Comparison of ENCODE assay signal across 14 cellular contexts in the genomic region with DNA sequence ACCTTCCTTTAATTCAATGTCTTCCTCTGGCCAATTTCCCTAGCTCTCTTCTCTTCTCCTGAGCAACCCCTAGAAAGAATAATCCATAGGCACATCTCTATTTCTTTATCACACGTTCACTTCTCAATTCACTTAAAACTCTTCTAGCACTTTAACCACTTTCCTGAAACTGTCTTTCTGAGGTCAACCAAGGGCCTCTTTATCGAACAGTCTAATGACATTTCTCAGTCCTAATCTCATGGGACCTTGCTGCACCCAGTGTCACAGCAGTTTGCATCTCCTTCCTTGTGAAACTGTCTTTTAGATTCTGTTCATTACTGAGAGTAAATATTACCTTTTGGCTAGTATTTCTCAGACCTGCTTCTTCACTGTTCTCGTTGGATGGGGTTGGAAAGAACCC.
DNase-seq lines count a peak whose midpoint lies in the region; ATAC-seq, FAIRE-seq and TF ChIP-seq lines count a peak whose summit lies in the region.
"Had no signal": no experiment of that assay in that cellular context is flagged by ENCODE, and none has a peak within 500 bp of the region (broad histone marks: within the 10 kb centered on the region; RNA-seq: fewer than 3 reads in every experiment).

No MANE protein-coding gene starts in this region.

- peak; percentile 7 for FAIRE-seq in GM12878 (lab: Jason Lieb, UNC)
- FAIRE-seq: astrocyte, endothelial cell of umbilical vein had no signal

- H3K9ac ChIP-seq in GM12878 (ENCODE audit: control insufficient read depth, insufficient read depth, low read length), result no peak overlapping the region

- DNase-seq in GM12878 (ENCODE audit: low read depth, low spot score) (peak; percentile 8), NCI-H2227 treated with DMSO at 0.1 percent for 48 hours (lab: John Stamatoyannopoulos, UW) (no peak), spleen (no peak), left lobe of liver (ENCODE audit: low spot score) (no peak)
- DNase-seq in effector memory CD4-positive, alpha-beta T cell, result no peak
- DNase-seq: Caco-2; NCI-H446 treated with DMSO at 0.1 percent for 48 hours; stimulated activated CD8-positive, alpha-beta memory T cell treated with anti-CD3 and anti-CD28 coated beads, Interleukin-4, amount 100 ng/mL, for 48 hours had no signal

- no peak for TF ChIP-seq RAD21 in GM12878 (IDR thresholded peaks at IDR 0.05; ENCODE audit: insufficient read depth, low read depth, low read length)

- H3K4me3 ChIP-seq in GM12878, result no peak overlapping the region
- H3K4me3 ChIP-seq in effector memory CD4-positive, alpha-beta T cell (ENCODE audit: insufficient read depth, low read depth, low read length, poor library complexity, severe bottlenecking), result no peak overlapping the region
- no peak overlapping the region for H3K4me3 ChIP-seq in spleen

- no peak overlapping the region for H2AFZ ChIP-seq in GM12878 (ENCODE audit: control insufficient read depth, low read depth, low read length)

- TF ChIP-seq POLR2A in GM12878 (IDR thresholded peaks at IDR 0.05; ENCODE audit: low read depth, low read length) (no peak), spleen (IDR thresholded peaks at IDR 0.05) (no peak)

- H3K4me2 ChIP-seq in GM12878 (ENCODE audit: control insufficient read depth, insufficient read depth), result no peak overlapping the region

- H3K36me3 ChIP-seq in GM12878 (ENCODE audit: control insufficient read depth in 2 of 2, insufficient read depth in 2 of 2, low read length in 1 of 2), result no peaks in the 10 kb centered on the region
- no peaks in the 10 kb centered on the region for H3K36me3 ChIP-seq in effector memory CD4-positive, alpha-beta T cell (ENCODE audit: control insufficient read depth, insufficient read depth, low read length)
- no peaks in the 10 kb centered on the region for H3K36me3 ChIP-seq in spleen

- H3K27ac ChIP-seq in GM12878 (ENCODE audit: control insufficient read depth, insufficient read depth), result no peak overlapping the region
- no peak overlapping the region for H3K27ac ChIP-seq in effector memory CD4-positive, alpha-beta T cell (ENCODE audit: insufficient read depth, low read length, poor library complexity, severe bottlenecking)
- no peak overlapping the region for H3K27ac ChIP-seq in spleen

- RAD21 ChIA-PET in GM12878 (lab: Charles Lee; ENCODE audit: unreplicated experiment), result no interaction called here

- intact Hi-C loops in GM12878 (cut with micrococcal nuclease; ENCODE audit: unreplicated experiment), result no loop called here
- intact Hi-C loops in spleen (cut with DNase I; ENCODE audit: low total_unique reads), result no loop called here

- SMC1A ChIA-PET in GM12878 (lab: Charles Lee; ENCODE audit: uncharacterized antibody, unreplicated experiment), result interaction anchor here (1.2 kb wide), 1 partner anchor 14 kb away, joined by 5 read pairs; no protein-coding TSS in a partner anchor

- CTCF ChIA-PET in GM12878 (lab: Yijun Ruan, JAX), result interaction anchor here (0.7 kb wide), 1 partner anchor 323 kb away, joined by 3 read pairs; no protein-coding TSS in a partner anchor

- in situ Hi-C loops in GM12878 (cut with MboI), result no loop called here

- no peak for TF ChIP-seq CTCF in GM12878 (IDR thresholded peaks at IDR 0.05 in 2 of 3, conservative IDR thresholded peaks at IDR 0.05 in 1 of 3; ENCODE audit: control insufficient read depth in 2 of 3, extremely low read depth in 1 of 3, insufficient read depth in 1 of 3, low read depth in 3 of 3, low read length in 3 of 3)
- no peak for TF ChIP-seq CTCF in spleen (IDR thresholded peaks at IDR 0.05 in 8 of 11, conservative IDR thresholded peaks at IDR 0.05 in 3 of 11)

- ATAC-seq in GM18870 (IDR thresholded peaks at IDR 0.05; ENCODE audit: unreplicated experiment) (peak; percentile 96), GM21526 (IDR thresholded peaks at IDR 0.05; ENCODE audit: low FRiP score, unreplicated experiment) (peak; percentile 72), HG03095 (IDR thresholded peaks at IDR 0.05; ENCODE audit: unreplicated experiment) (peak; percentile 73), GM12878 (peak; percentile 31; the same call in 2 of the 3 replicates), left lobe of liver (no peak)
- ATAC-seq: SK-N-SH treated with all-trans-retinoic acid at 6 μM for 48 hours had no signal

- H3K27me3 ChIP-seq in GM12878 (replicated peaks in 1 of 2; ENCODE audit: control insufficient read depth in 2 of 2, insufficient read depth in 2 of 2, low read length in 1 of 2) (no peaks in the 10 kb centered on the region), spleen (replicated peaks in 1 of 7) (no peaks in the 10 kb centered on the region)
- H3K27me3 ChIP-seq in effector memory CD4-positive, alpha-beta T cell (replicated peaks; ENCODE audit: control insufficient read depth, insufficient read depth, low read length, poor library complexity, severe bottlenecking), result no peaks in the 10 kb centered on the region

- H3K9me3 ChIP-seq in GM12878 (replicated peaks; ENCODE audit: control insufficient read depth, insufficient read depth, low read length) (no peaks in the 10 kb centered on the region), spleen (no peaks in the 10 kb centered on the region)
- no peaks in the 10 kb centered on the region for H3K9me3 ChIP-seq in effector memory CD4-positive, alpha-beta T cell (ENCODE audit: control insufficient read depth, low read length)
- H3K9me3 ChIP-seq: Caco-2 had no signal

- no TSS peak for BruUV-seq in GM12878 (replicated peaks; lab: Mats Ljungman, UMichigan)

- WGBS in GM12878 (ENCODE audit: insufficient coverage, insufficient replicate concordance, low lambda C conversion rate, missing lambda C conversion rate), result 0% methylated on average over 3 of the region's 3 CpGs
- WGBS in spleen, 5 donors, result 41 to 55% (median 47%) methylated on average over 3 of the region's 3 CpGs

- no peaks in the 10 kb centered on the region for H3K79me2 ChIP-seq in GM12878 (ENCODE audit: control insufficient read depth, insufficient read depth, low read length)

- POLR2A ChIA-PET in GM12878 (lab: Charles Lee), result no interaction called here

- no peaks in the 10 kb centered on the region for H4K20me1 ChIP-seq in GM12878 (ENCODE audit: control insufficient read depth, insufficient read depth)

- H3K4me1 ChIP-seq in GM12878 (ENCODE audit: control insufficient read depth, insufficient read depth, low read length) (no peaks in the 10 kb centered on the region), spleen (peaks cover 0 to 37% (median 25%) of the 10 kb centered on the region in 6 donors)
- H3K4me1 ChIP-seq in effector memory CD4-positive, alpha-beta T cell (ENCODE audit: control insufficient read depth, insufficient read depth, low read length, poor library complexity, severe bottlenecking), result no peaks in the 10 kb centered on the region

- TF ChIP-seq EP300 in GM12878 (IDR thresholded peaks at IDR 0.05; ENCODE audit: borderline replicate concordance in 1 of 2, control insufficient read depth in 1 of 2, low read depth in 2 of 2, low read length in 2 of 2), result no peak

TF ChIP-seq in GM12878, 131 proteins besides CTCF, POLR2A, EP300 and RAD21:
- TF ChIP-seq FOXK2 (IDR thresholded peaks at IDR 0.05), result no peak
- no peak for TF ChIP-seq IRF4 (IDR thresholded peaks at IDR 0.05; ENCODE audit: low read depth, low read length)
- TF ChIP-seq IKZF2 (IDR thresholded peaks at IDR 0.05), result 0 out of 4 replicates have a peak, but pooled peaks of 1 of the 2 experiments have one; percentile 14
- TF ChIP-seq, protein P1, sequence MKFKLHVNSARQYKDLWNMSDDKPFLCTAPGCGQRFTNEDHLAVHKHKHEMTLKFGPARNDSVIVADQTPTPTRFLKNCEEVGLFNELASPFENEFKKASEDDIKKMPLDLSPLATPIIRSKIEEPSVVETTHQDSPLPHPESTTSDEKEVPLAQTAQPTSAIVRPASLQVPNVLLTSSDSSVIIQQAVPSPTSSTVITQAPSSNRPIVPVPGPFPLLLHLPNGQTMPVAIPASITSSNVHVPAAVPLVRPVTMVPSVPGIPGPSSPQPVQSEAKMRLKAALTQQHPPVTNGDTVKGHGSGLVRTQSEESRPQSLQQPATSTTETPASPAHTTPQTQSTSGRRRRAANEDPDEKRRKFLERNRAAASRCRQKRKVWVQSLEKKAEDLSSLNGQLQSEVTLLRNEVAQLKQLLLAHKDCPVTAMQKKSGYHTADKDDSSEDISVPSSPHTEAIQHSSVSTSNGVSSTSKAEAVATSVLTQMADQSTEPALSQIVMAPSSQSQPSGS (IDR thresholded peaks at IDR 0.05; ENCODE audit: low read length), result no peak
- no peak for TF ChIP-seq EGR1 (IDR thresholded peaks at IDR 0.05; ENCODE audit: borderline replicate concordance in 1 of 2, low read depth in 2 of 2, low read length in 2 of 2)
- TF ChIP-seq MEF2B (IDR thresholded peaks at IDR 0.05; ENCODE audit: partially characterized antibody, poor library complexity, severe bottlenecking), result peak; percentile 59
- TF ChIP-seq, protein P2, sequence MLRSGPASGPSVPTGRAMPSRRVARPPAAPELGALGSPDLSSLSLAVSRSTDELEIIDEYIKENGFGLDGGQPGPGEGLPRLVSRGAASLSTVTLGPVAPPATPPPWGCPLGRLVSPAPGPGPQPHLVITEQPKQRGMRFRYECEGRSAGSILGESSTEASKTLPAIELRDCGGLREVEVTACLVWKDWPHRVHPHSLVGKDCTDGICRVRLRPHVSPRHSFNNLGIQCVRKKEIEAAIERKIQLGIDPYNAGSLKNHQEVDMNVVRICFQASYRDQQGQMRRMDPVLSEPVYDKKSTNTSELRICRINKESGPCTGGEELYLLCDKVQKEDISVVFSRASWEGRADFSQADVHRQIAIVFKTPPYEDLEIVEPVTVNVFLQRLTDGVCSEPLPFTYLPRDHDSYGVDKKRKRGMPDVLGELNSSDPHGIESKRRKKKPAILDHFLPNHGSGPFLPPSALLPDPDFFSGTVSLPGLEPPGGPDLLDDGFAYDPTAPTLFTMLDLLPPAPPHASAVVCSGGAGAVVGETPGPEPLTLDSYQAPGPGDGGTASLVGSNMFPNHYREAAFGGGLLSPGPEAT (IDR thresholded peaks at IDR 0.05; ENCODE audit: low read depth), result no peak
- TF ChIP-seq LARP7 (IDR thresholded peaks at IDR 0.05), result no peak
- no peak for TF ChIP-seq HDAC2 (IDR thresholded peaks at IDR 0.05)
- no peak for TF ChIP-seq SRF (IDR thresholded peaks at IDR 0.05; ENCODE audit: low read depth in 2 of 2, low read length in 2 of 2)
